In the genomic region with DNA sequence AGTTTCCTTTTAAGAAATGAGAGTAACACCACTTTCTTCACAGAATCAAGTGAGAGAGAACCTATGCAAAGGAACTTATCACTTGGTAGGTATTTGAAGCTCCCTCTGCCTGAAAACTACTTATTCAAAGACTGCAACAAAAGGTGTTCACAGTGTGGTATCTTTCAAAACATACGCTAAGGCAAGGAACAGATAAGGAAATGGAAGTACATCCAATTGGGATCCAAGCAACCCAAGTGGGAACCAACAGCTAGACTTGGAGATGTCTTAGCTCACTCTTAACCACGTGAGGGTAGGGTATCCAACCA, we compare ENCODE assay signal across 8 cellular contexts. TPM values are rescaled to one million over a fixed set of nuclear protein-coding genes. Genes with fewer than 3 reads are reported as not detected.
A peak's percentile ranks its signal among the peaks of the same experiment; 100 is the strongest.
DNase-seq lines count a peak whose midpoint lies in the region; ATAC-seq and TF ChIP-seq lines count a peak whose summit lies in the region.

No MANE protein-coding gene starts in this region.

- H4K20me1 ChIP-seq in neural progenitor cell (ENCODE audit: low read depth): peaks cover 20% of the 10 kb centered on the region

- DNase-seq in CD8-positive, alpha-beta T cell: no peak
- DNase-seq in coronary artery (ENCODE audit: low spot score) (no peak), neural progenitor cell (ENCODE audit: low spot score) (no peak), NCI-H774 (lab: John Stamatoyannopoulos, UW) (no peak)
- no peak for DNase-seq in activated effector memory CD4-positive, alpha-beta T cell treated with Interleukin-2 at 50 U/mL for 16 hours

- peaks cover 28% of the 10 kb centered on the region for H3K79me2 ChIP-seq in neural progenitor cell (ENCODE audit: low read depth)

- no peak for TF ChIP-seq RAD21 in Ishikawa (IDR thresholded peaks at IDR 0.05; ENCODE audit: low read depth)

- no peak for TF ChIP-seq CTCF in CD8-positive, alpha-beta T cell (IDR thresholded peaks at IDR 0.05)
- TF ChIP-seq CTCF in coronary artery (IDR thresholded peaks at IDR 0.05) (no peak), neural progenitor cell (IDR thresholded peaks at IDR 0.05) (no peak)

- peaks cover 30% of the 10 kb centered on the region for H3F3A ChIP-seq in neural progenitor cell (ENCODE audit: low read depth)

- H3K27me3 ChIP-seq in CD8-positive, alpha-beta T cell (ENCODE audit: insufficient read depth, low read length): peaks cover 31% of the 10 kb centered on the region
- peaks cover 27% of the 10 kb centered on the region for H3K27me3 ChIP-seq in neural progenitor cell

- peaks cover 10% of the 10 kb centered on the region for H3K4me1 ChIP-seq in CD8-positive, alpha-beta T cell (ENCODE audit: insufficient read depth, low read length)
- peaks cover 11% of the 10 kb centered on the region for H3K4me1 ChIP-seq in neural progenitor cell

- peak overlapping the region; percentile 8 for H3K4me2 ChIP-seq in neural progenitor cell

- peak overlapping the region; percentile 78 for H3K4me3 ChIP-seq in CD8-positive, alpha-beta T cell (ENCODE audit: low read depth, low read length)
- H3K4me3 ChIP-seq in coronary artery (peak overlapping the region; percentile 78), neural progenitor cell (peak overlapping the region; percentile 98)

- H3K27ac ChIP-seq in CD8-positive, alpha-beta T cell (ENCODE audit: low read depth, low read length): no peak overlapping the region
- H3K27ac ChIP-seq in coronary artery: no peak overlapping the region
- H3K27ac ChIP-seq in neural progenitor cell: no peak overlapping the region

- CTCF ChIA-PET in CD8-positive, alpha-beta T cell (lab: Charles Lee): interaction anchor here (0.6 to 1.2 kb wide), 2 partner anchors 14 to 559 kb away, joined by 3 read pairs; no protein-coding TSS in a partner anchor

- H3K27ac Mint-ChIP-seq in CD8-positive, alpha-beta T cell: no peak overlapping the region
- H3K27ac Mint-ChIP-seq in neural progenitor cell: peak overlapping the region; percentile 15

- no peak for TF ChIP-seq EP300 in Ishikawa (IDR thresholded peaks at IDR 0.05; ENCODE audit: borderline replicate concordance)

- H3K27me3 Mint-ChIP-seq in CD8-positive, alpha-beta T cell (ENCODE audit: low read depth): peaks cover 49% of the 10 kb centered on the region
- peaks cover 2% of the 10 kb centered on the region for H3K27me3 Mint-ChIP-seq in neural progenitor cell (ENCODE audit: insufficient read depth, low read depth)

- intact Hi-C loops in CD8-positive, alpha-beta T cell (cut with DNase I, micrococcal nuclease): no loop called here

- H3K9me3 Mint-ChIP-seq in CD8-positive, alpha-beta T cell: no peaks in the 10 kb centered on the region
- no peaks in the 10 kb centered on the region for H3K9me3 Mint-ChIP-seq in neural progenitor cell

- H3K36me3 Mint-ChIP-seq in CD8-positive, alpha-beta T cell: no peaks in the 10 kb centered on the region
- H3K36me3 Mint-ChIP-seq in neural progenitor cell: peaks cover 2% of the 10 kb centered on the region

- POLR2A ChIA-PET in CD8-positive, alpha-beta T cell (lab: Charles Lee): no interaction called here

- peaks cover 13% of the 10 kb centered on the region for H3K4me1 Mint-ChIP-seq in CD8-positive, alpha-beta T cell (ENCODE audit: low read depth)
- H3K4me1 Mint-ChIP-seq in neural progenitor cell: peaks cover 23% of the 10 kb centered on the region

- H3K36me3 ChIP-seq in CD8-positive, alpha-beta T cell (ENCODE audit: insufficient read depth, low read length): no peaks in the 10 kb centered on the region
- H3K36me3 ChIP-seq in neural progenitor cell: no peaks in the 10 kb centered on the region

- H3K9me3 ChIP-seq in CD8-positive, alpha-beta T cell (ENCODE audit: low read length): no peaks in the 10 kb centered on the region
- no peaks in the 10 kb centered on the region for H3K9me3 ChIP-seq in neural progenitor cell (ENCODE audit: low read depth)

- H3K4me3 Mint-ChIP-seq in CD8-positive, alpha-beta T cell: peak overlapping the region; percentile 79
- H3K4me3 Mint-ChIP-seq in neural progenitor cell: peak overlapping the region; percentile 89

- no peak for ATAC-seq in CD8-positive, alpha-beta T cell
- ATAC-seq in HG03139 (IDR thresholded peaks at IDR 0.05; ENCODE audit: unreplicated experiment) (no peak), GM21717 (IDR thresholded peaks at IDR 0.05; ENCODE audit: unreplicated experiment) (no peak)

- no peak overlapping the region for H2AFZ ChIP-seq in neural progenitor cell (replicated peaks)

- no peak overlapping the region for H3K9ac ChIP-seq in neural progenitor cell

TF ChIP-seq in Ishikawa, 13 proteins besides CTCF, POLR2A, EP300 and RAD21:
- TF ChIP-seq, protein P1, sequence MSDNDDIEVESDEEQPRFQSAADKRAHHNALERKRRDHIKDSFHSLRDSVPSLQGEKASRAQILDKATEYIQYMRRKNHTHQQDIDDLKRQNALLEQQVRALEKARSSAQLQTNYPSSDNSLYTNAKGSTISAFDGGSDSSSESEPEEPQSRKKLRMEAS (IDR thresholded peaks at IDR 0.05): 0 out of 2 replicates have a peak, but pooled peaks have one; percentile 53
- no peak for TF ChIP-seq ZBTB7A (IDR thresholded peaks at IDR 0.05; ENCODE audit: low read depth)
- TF ChIP-seq, protein P2, sequence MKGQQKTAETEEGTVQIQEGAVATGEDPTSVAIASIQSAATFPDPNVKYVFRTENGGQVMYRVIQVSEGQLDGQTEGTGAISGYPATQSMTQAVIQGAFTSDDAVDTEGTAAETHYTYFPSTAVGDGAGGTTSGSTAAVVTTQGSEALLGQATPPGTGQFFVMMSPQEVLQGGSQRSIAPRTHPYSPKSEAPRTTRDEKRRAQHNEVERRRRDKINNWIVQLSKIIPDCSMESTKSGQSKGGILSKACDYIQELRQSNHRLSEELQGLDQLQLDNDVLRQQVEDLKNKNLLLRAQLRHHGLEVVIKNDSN (IDR thresholded peaks at IDR 0.05): peak; percentile 84
TF ChIP-seq in Ishikawa: peak in this region for 2.

RNA-seq across cellular contexts. Expression of a gene that starts 0.4 kb away (rescaled TPM):
- not detected for total RNA-seq in CD8-positive, alpha-beta T cell
- 13.2 and 18.8 TPM in 2 replicates for total RNA-seq in neural progenitor cell (ENCODE audit: low replicate concordance)

Comparison
In these comparisons a context has a peak if more than half of its experiments do, and no peak if none do; other contexts are left out.
1. RNA of a gene that starts 0.4 kb away (total RNA-seq): 13.2 to 18.8 TPM in neural progenitor cell; not detected in CD8-positive, alpha-beta T cell; every median in the first group is over 10 times any median in the second.
2. Peak in every context shown above with its lines, with median percentiles within 50 percentile points of each other: H3K4me3 ChIP-seq.